ENCODE assay signal across 8 cellular contexts in genomic region chr9:95507456-95508241, GRCh38. TPM values are rescaled to one million over a fixed set of nuclear protein-coding genes. Genes with fewer than 3 reads are reported as not detected.
DNase-seq lines count a peak whose midpoint lies in the region; ATAC-seq lines count a peak whose summit lies in the region.

No MANE protein-coding gene starts in this region.

- no peak overlapping the region for H3K27ac Mint-ChIP-seq in activated T-cell treated with anti-CD3 and anti-CD28 coated beads, Interleukin-2, amount 50 U/mL, for 72 hours
- H3K27ac Mint-ChIP-seq in natural killer cell treated with Interleukin-12 subunit alpha and Interleukin-12 subunit beta and Interleukin-15 and Interleukin-18, amount 100 ng/mL, for 72 hours, result peak overlapping the region; percentile 78 to 79

- H3K36me3 Mint-ChIP-seq in activated T-cell treated with anti-CD3 and anti-CD28 coated beads, Interleukin-2, amount 50 U/mL, for 72 hours (ENCODE audit: insufficient read depth in 2 of 2), result peaks cover 5 to 7% of the 10 kb centered on the region in 2 donors
- H3K36me3 Mint-ChIP-seq in natural killer cell treated with Interleukin-12 subunit alpha and Interleukin-12 subunit beta and Interleukin-15 and Interleukin-18, amount 100 ng/mL, for 72 hours, result no peaks in the 10 kb centered on the region

- DNase-seq in SIG-M5 treated with dmso at 0.1 percent for 504 hours (lab: John Stamatoyannopoulos, UW; ENCODE audit: unreplicated experiment) (peak; percentile 32), SIG-M5 (lab: John Stamatoyannopoulos, UW) (no peak), NCI-H526 treated with DMSO at 0.1 percent for 48 hours (lab: John Stamatoyannopoulos, UW) (peak; percentile 58), fibroblast of gingiva (ENCODE audit: low read depth) (peak; percentile 73)
- DNase-seq in activated T-cell treated with anti-CD3 and anti-CD28 coated beads, Interleukin-2, amount 50 U/mL, for 72 hours, result peak; percentile 44 to 48
- no peak for DNase-seq in natural killer cell treated with Interleukin-12 subunit alpha and Interleukin-12 subunit beta and Interleukin-15 and Interleukin-18, amount 100 ng/mL, for 72 hours (ENCODE audit: low spot score)

- H3K9me3 Mint-ChIP-seq in activated T-cell treated with anti-CD3 and anti-CD28 coated beads, Interleukin-2, amount 50 U/mL, for 72 hours, result no peaks in the 10 kb centered on the region
- no peaks in the 10 kb centered on the region for H3K9me3 Mint-ChIP-seq in natural killer cell treated with Interleukin-12 subunit alpha and Interleukin-12 subunit beta and Interleukin-15 and Interleukin-18, amount 100 ng/mL, for 72 hours

- peak overlapping the region; percentile 94 to 100 for H3K4me3 Mint-ChIP-seq in activated T-cell treated with anti-CD3 and anti-CD28 coated beads, Interleukin-2, amount 50 U/mL, for 72 hours
- peak overlapping the region; percentile 100 for H3K4me3 Mint-ChIP-seq in natural killer cell treated with Interleukin-12 subunit alpha and Interleukin-12 subunit beta and Interleukin-15 and Interleukin-18, amount 100 ng/mL, for 72 hours

- H3K27me3 Mint-ChIP-seq in activated T-cell treated with anti-CD3 and anti-CD28 coated beads, Interleukin-2, amount 50 U/mL, for 72 hours (ENCODE audit: low read depth), result peaks cover 45% of the 10 kb centered on the region
- H3K27me3 Mint-ChIP-seq in natural killer cell treated with Interleukin-12 subunit alpha and Interleukin-12 subunit beta and Interleukin-15 and Interleukin-18, amount 100 ng/mL, for 72 hours, result peaks cover 3 to 11% of the 10 kb centered on the region in 2 donors

- H3K4me1 Mint-ChIP-seq in activated T-cell treated with anti-CD3 and anti-CD28 coated beads, Interleukin-2, amount 50 U/mL, for 72 hours (ENCODE audit: low read depth), result peaks cover 49% of the 10 kb centered on the region
- peaks cover 47 to 56% of the 10 kb centered on the region in 2 donors for H3K4me1 Mint-ChIP-seq in natural killer cell treated with Interleukin-12 subunit alpha and Interleukin-12 subunit beta and Interleukin-15 and Interleukin-18, amount 100 ng/mL, for 72 hours (ENCODE audit: low read depth in 2 of 2)

- ATAC-seq in activated T-cell treated with anti-CD3 and anti-CD28 coated beads, Interleukin-2, amount 50 U/mL, for 72 hours (replicated peaks in 1 of 2), result peak; percentile 10 to 18
- ATAC-seq in natural killer cell treated with Interleukin-12 subunit alpha and Interleukin-12 subunit beta and Interleukin-15 and Interleukin-18, amount 100 ng/mL, for 72 hours, result no peak
- ATAC-seq in GM21723 (IDR thresholded peaks at IDR 0.05; ENCODE audit: unreplicated experiment) (no peak), GM19467 (IDR thresholded peaks at IDR 0.05; ENCODE audit: unreplicated experiment) (no peak)

RNA-seq across cellular contexts. Expression of gene PTCH1, which starts 9.1 kb away (rescaled TPM):
- total RNA-seq in activated T-cell treated with anti-CD3 and anti-CD28 coated beads, Interleukin-2, amount 50 U/mL, for 72 hours, result 10 to 100 TPM in 1 of 2 donors, 1 to 10 TPM in 1; 5.9 to 10.5 TPM
- 10 to 100 TPM; 15.2 to 15.9 TPM for total RNA-seq in natural killer cell treated with Interleukin-12 subunit alpha and Interleukin-12 subunit beta and Interleukin-15 and Interleukin-18, amount 100 ng/mL, for 72 hours

Comparison
In these comparisons a context has a peak if more than half of its experiments do, and no peak if none do; other contexts are left out.
1. DNase-seq: peak in SIG-M5 treated with dmso at 0.1 percent for 504 hours (single experiment), NCI-H526 treated with DMSO at 0.1 percent for 48 hours (single experiment), activated T-cell treated with anti-CD3 and anti-CD28 coated beads, Interleukin-2, amount 50 U/mL, for 72 hours (2 of 2) and fibroblast of gingiva (single experiment); none in SIG-M5 (single experiment) and natural killer cell treated with Interleukin-12 subunit alpha and Interleukin-12 subunit beta and Interleukin-15 and Interleukin-18, amount 100 ng/mL, for 72 hours (single experiment).
2. ATAC-seq: peak in activated T-cell treated with anti-CD3 and anti-CD28 coated beads, Interleukin-2, amount 50 U/mL, for 72 hours (2 of 2); none in natural killer cell treated with Interleukin-12 subunit alpha and Interleukin-12 subunit beta and Interleukin-15 and Interleukin-18, amount 100 ng/mL, for 72 hours (0 of 2), GM21723 (single experiment) and GM19467 (single experiment).